Comparison of ENCODE assay signal across 21 cellular contexts in genomic region chr15:63367390-63367789, GRCh38. TPM values are rescaled to one million over a fixed set of nuclear protein-coding genes. Genes with fewer than 3 reads are reported as not detected.
DNase-seq lines count a peak whose midpoint lies in the region; ATAC-seq and TF ChIP-seq lines count a peak whose summit lies in the region.
"Had no signal": no experiment of that assay in that cellular context is flagged by ENCODE, and none has a peak within 500 bp of the region (broad histone marks: within the 10 kb centered on the region; RNA-seq: fewer than 3 reads in every experiment).

No MANE protein-coding gene starts in this region.

- H3K9me3 ChIP-seq in GM23248 (ENCODE audit: low read depth) (no peaks in the 10 kb centered on the region), body of pancreas (no peaks in the 10 kb centered on the region), hepatocyte (ENCODE audit: low read depth) (no peaks in the 10 kb centered on the region), stomach (no peaks in the 10 kb centered on the region), BE2C (no peaks in the 10 kb centered on the region)

- H3K36me3 ChIP-seq in GM23248 (ENCODE audit: low read depth) (no peaks in the 10 kb centered on the region), body of pancreas (replicated peaks in 1 of 2; ENCODE audit: insufficient read depth in 1 of 2, low read depth in 2 of 2) (no peaks in the 10 kb centered on the region), hepatocyte (replicated peaks; ENCODE audit: insufficient read depth, low read depth) (no peaks in the 10 kb centered on the region), stomach (no peaks in the 10 kb centered on the region), BE2C (no peaks in the 10 kb centered on the region)

- no peak overlapping the region for H2AFZ ChIP-seq in GM23248
- H2AFZ ChIP-seq in hepatocyte: no peak overlapping the region

- TF ChIP-seq CTCF in body of pancreas (IDR thresholded peaks at IDR 0.05): no peak
- no peak for TF ChIP-seq CTCF in hepatocyte (IDR thresholded peaks at IDR 0.05; ENCODE audit: poor library complexity)
- TF ChIP-seq CTCF in stomach (IDR thresholded peaks at IDR 0.05): no peak
- no peak for TF ChIP-seq CTCF in BE2C (IDR thresholded peaks at IDR 0.05; ENCODE audit: low read depth, low read length)

- TF ChIP-seq EP300 in stomach (IDR thresholded peaks at IDR 0.05): no peak

- no peaks in the 10 kb centered on the region for H3K27me3 ChIP-seq in GM23248 (replicated peaks; ENCODE audit: insufficient read depth)
- H3K27me3 ChIP-seq in body of pancreas: no peaks in the 10 kb centered on the region
- H3K27me3 ChIP-seq in hepatocyte: no peaks in the 10 kb centered on the region
- no peaks in the 10 kb centered on the region for H3K27me3 ChIP-seq in stomach
- H3K27me3 ChIP-seq in BE2C: peaks cover 39% of the 10 kb centered on the region

- no peak overlapping the region for H3K9ac ChIP-seq in GM23248
- H3K9ac ChIP-seq: KMS-11 had no signal

- TF ChIP-seq POLR2A in body of pancreas (IDR thresholded peaks at IDR 0.05) (peak in 1 of 3 donors; percentile 36), stomach (IDR thresholded peaks at IDR 0.05) (no peak)

- H3F3A ChIP-seq in GM23248 (ENCODE audit: insufficient read depth): peaks cover 32% of the 10 kb centered on the region

- H3K4me3 ChIP-seq in GM23248 (no peak overlapping the region), body of pancreas (no peak overlapping the region), hepatocyte (no peak overlapping the region), stomach (no peak overlapping the region), BE2C (ENCODE audit: low read depth, low read length) (no peak overlapping the region)

- H3K27ac ChIP-seq in GM23248 (no peak overlapping the region), body of pancreas (peak overlapping the region; percentile 82 to 93 (median 88)), hepatocyte (peak overlapping the region; percentile 55), stomach (peak overlapping the region; percentile 69 to 89 (median 76))
- H3K27ac ChIP-seq: KMS-11 had no signal

- in situ Hi-C loops in GM23248 (cut with MboI): no loop called here

- 55 to 58% methylated on average over 2 of the region's 2 CpGs for WGBS in GM23248 (ENCODE audit: low coverage in 1 of 2, low lambda C conversion rate in 2 of 2, missing lambda C conversion rate in 2 of 2), 2 experiments
- WGBS in body of pancreas, 2 donors: 23 to 24% methylated on average over 2 of the region's 2 CpGs
- WGBS in hepatocyte (ENCODE audit: low lambda C conversion rate, missing lambda C conversion rate): 57% methylated on average over 2 of the region's 2 CpGs
- 36 to 52% (median 41%) methylated on average over 2 of the region's 2 CpGs for WGBS in stomach, 5 donors

- H3K9me2 ChIP-seq in GM23248 (ENCODE audit: insufficient read depth) (no peaks in the 10 kb centered on the region), hepatocyte (replicated peaks; ENCODE audit: insufficient read depth) (no peaks in the 10 kb centered on the region)

- intact Hi-C loops in body of pancreas (cut with DNase I): no loop called here
- intact Hi-C loops in stomach (cut with DNase I; ENCODE audit: low total_unique reads): no loop called here

- DNase-seq in GM23248 (peak; percentile 46), body of pancreas (peak; percentile 33 to 56 (median 38)), hepatocyte (ENCODE audit: low spot score) (no peak), stomach (no peak), BE2C (no peak), NCI-H748 treated with DMSO at 0.1 percent for 48 hours (lab: John Stamatoyannopoulos, UW) (no peak)
- DNase-seq in activated CD4-positive, alpha-beta T cell treated with anti-CD3 and anti-CD28 coated beads, Interleukin-2, amount 50 U/mL, for 1 hour: no peak
- DNase-seq: activated naive CD4-positive, alpha-beta T cell treated with anti-CD3 and anti-CD28 coated beads for 36 hours; activated T-cell treated with anti-CD3 and anti-CD28 coated beads, Interleukin-2, amount 50 U/mL, for 4 hours; CD4-positive, alpha-beta memory T cell; DMS153; left cardiac atrium; MV-4-11; natural killer cell; NCI-H1694; NCI-H2171 treated with DMSO at 0.1 percent for 48 hours; NCI-H526; T-helper 17 cell had no signal

- ATAC-seq in body of pancreas: peak; percentile 92
- no peak for ATAC-seq in GM21717 (IDR thresholded peaks at IDR 0.05; ENCODE audit: unreplicated experiment)
- ATAC-seq: activated T-cell treated with anti-CD3 and anti-CD28 coated beads, Interleukin-2, amount 50 U/mL, for 4 hours; left cardiac atrium; natural killer cell; stimulated activated effector memory CD8-positive, alpha-beta T cell treated with anti-CD3 and anti-CD28 coated beads, Interleukin-12 subunit alpha, Interleukin-12 subunit beta, amount 100 ng/mL, for 72 hours; T-helper 17 cell had no signal

- no peak overlapping the region for H3K4me2 ChIP-seq in GM23248 (ENCODE audit: unreplicated experiment)
- H3K4me2 ChIP-seq in hepatocyte: no peak overlapping the region
- H3K4me2 ChIP-seq: KMS-11 had no signal

- H4K20me1 ChIP-seq in GM23248 (ENCODE audit: insufficient read depth) (no peaks in the 10 kb centered on the region), hepatocyte (ENCODE audit: insufficient read depth, poor library complexity, severe bottlenecking) (no peaks in the 10 kb centered on the region)

- peaks cover 43% of the 10 kb centered on the region for H3K4me1 ChIP-seq in GM23248 (ENCODE audit: insufficient read depth)
- H3K4me1 ChIP-seq in body of pancreas: peaks cover 75% of the 10 kb centered on the region
- peaks cover 7% of the 10 kb centered on the region for H3K4me1 ChIP-seq in hepatocyte (ENCODE audit: insufficient read depth)
- H3K4me1 ChIP-seq in stomach: peaks cover 34 to 75% (median 49%) of the 10 kb centered on the region in 4 donors
- peaks cover 4% of the 10 kb centered on the region; the same call in 1 of the 2 replicates for H3K4me1 ChIP-seq in BE2C

- peaks cover 5% of the 10 kb centered on the region; the same call in 1 of the 2 replicates for H3K79me2 ChIP-seq in GM23248 (ENCODE audit: insufficient read depth)
- no peaks in the 10 kb centered on the region for H3K79me2 ChIP-seq in hepatocyte

RNA-seq across cellular contexts. Expression of gene CA12, which starts 14.3 kb away (rescaled TPM):
- total RNA-seq in GM23248 (2014; rRNA removed; shearing (Covaris generic)): 41.1 and 41.8 TPM in 2 replicates
- polyA plus RNA-seq in GM23248 (2016; fragmentation: Nextera tagmentation; extraction: Ambion mirVana): 40.9 and 42.1 TPM in 2 replicates
- total RNA-seq in body of pancreas: 10 to 100 TPM; 16.1 to 25.7 TPM
- 9.5 and 13.8 TPM in 2 replicates for total RNA-seq in hepatocyte
- polyA plus RNA-seq in hepatocyte: 16.6 and 23.5 TPM in 2 replicates
- 10 to 100 TPM in 3 of 5 donors, 1 to 10 TPM in 2; 1.8 to 58.8 (median 12.5) TPM for total RNA-seq in stomach
- 10 to 100 TPM in 1 of 3 donors, 1 to 10 TPM in 1, under 1 TPM in 1; 0.46 to 22.8 (median 2.9) TPM for polyA plus RNA-seq in stomach
- 0.79 TPM for polyA plus RNA-seq in BE2C (2012; ENCODE audit: insufficient read depth, insufficient read length, low read depth)
- total RNA-seq: CD4-positive, alpha-beta memory T cell; natural killer cell; T-helper 17 cell had no signal
- polyA plus RNA-seq: CD4-positive, alpha-beta memory T cell had no signal

Comparison
In these comparisons a context has a peak if more than half of its experiments do, and no peak if none do; other contexts are left out.
1. DNase-seq: peak in GM23248 (single experiment) and body of pancreas (4 of 4); none in hepatocyte (single experiment), stomach (single experiment), BE2C (single experiment), activated CD4-positive, alpha-beta T cell treated with anti-CD3 and anti-CD28 coated beads, Interleukin-2, amount 50 U/mL, for 1 hour (single experiment) and NCI-H748 treated with DMSO at 0.1 percent for 48 hours (single experiment).